In genomic region chr2:112031473-112031872, GRCh38 we compare ENCODE assay signal across 11 cellular contexts. TPM values are rescaled to one million over a fixed set of nuclear protein-coding genes. Genes with fewer than 3 reads are reported as not detected.
DNase-seq lines count a peak whose midpoint lies in the region; ATAC-seq, FAIRE-seq and TF ChIP-seq lines count a peak whose summit lies in the region.
"Had no signal": no experiment of that assay in that cellular context is flagged by ENCODE, and none has a peak within 500 bp of the region (broad histone marks: within the 10 kb centered on the region; RNA-seq: fewer than 3 reads in every experiment).

No MANE protein-coding gene starts in this region.

- no peak overlapping the region for H3K27ac Mint-ChIP-seq in CD4-positive, alpha-beta memory T cell

- H3K9me3 ChIP-seq in spleen: peaks cover 0 to 11% (median 2%) of the 10 kb centered on the region in 8 donors
- no peaks in the 10 kb centered on the region for H3K9me3 ChIP-seq in BE2C
- H3K9me3 ChIP-seq in CD4-positive, alpha-beta memory T cell (ENCODE audit: control insufficient read depth in 1 of 2, low read length in 2 of 2): no peaks in the 10 kb centered on the region

- peaks cover 0 to 12% (median 2%) of the 10 kb centered on the region in 8 donors for H3K9me3 Mint-ChIP-seq in CD4-positive, alpha-beta memory T cell

- intact Hi-C loops in spleen (cut with DNase I; ENCODE audit: low total_unique reads): no loop called here
- intact Hi-C loops in CD4-positive, alpha-beta memory T cell (cut with micrococcal nuclease): no loop called here

- H3K36me3 ChIP-seq in bronchial epithelial cell (ENCODE audit: control insufficient read depth, insufficient read depth, low read length) (no peaks in the 10 kb centered on the region), spleen (peaks cover 0 to 11% (median 0%) of the 10 kb centered on the region in 6 donors), BE2C (no peaks in the 10 kb centered on the region)
- H3K36me3 ChIP-seq in CD4-positive, alpha-beta memory T cell (ENCODE audit: insufficient read depth, low read length): no peaks in the 10 kb centered on the region

- POLR2A ChIA-PET in CD4-positive, alpha-beta memory T cell (lab: Charles Lee; ENCODE audit: partially characterized antibody): no interaction called here

- peaks cover 2% of the 10 kb centered on the region in 2 donors for H3K27me3 Mint-ChIP-seq in CD4-positive, alpha-beta memory T cell

- no peak overlapping the region for H3K4me3 Mint-ChIP-seq in CD4-positive, alpha-beta memory T cell

- no peak for FAIRE-seq in bronchial epithelial cell (lab: Jason Lieb, UNC)
- FAIRE-seq: islet of Langerhans had no signal

- CTCF ChIA-PET in CD4-positive, alpha-beta memory T cell (lab: Charles Lee; ENCODE audit: partially characterized antibody): no interaction called here

- 34 to 43% (median 41%) methylated on average over 5 of the region's 5 CpGs for WGBS in spleen, 5 donors

- H3K4me3 ChIP-seq in bronchial epithelial cell (ENCODE audit: low read depth, low read length): no peak overlapping the region
- H3K4me3 ChIP-seq in spleen: no peak overlapping the region
- no peak overlapping the region for H3K4me3 ChIP-seq in BE2C (ENCODE audit: low read depth, low read length)
- no peak overlapping the region for H3K4me3 ChIP-seq in CD4-positive, alpha-beta memory T cell (ENCODE audit: low read length in 2 of 2)

- TF ChIP-seq CTCF in bronchial epithelial cell (IDR thresholded peaks at IDR 0.05; ENCODE audit: insufficient read depth, low read length, severe bottlenecking) (no peak), spleen (IDR thresholded peaks at IDR 0.05 in 8 of 11, conservative IDR thresholded peaks at IDR 0.05 in 3 of 11) (no peak), BE2C (IDR thresholded peaks at IDR 0.05; ENCODE audit: low read depth, low read length) (no peak)

- ATAC-seq in GM21423 (IDR thresholded peaks at IDR 0.05; ENCODE audit: unreplicated experiment): no peak

- H3K27me3 ChIP-seq in bronchial epithelial cell (ENCODE audit: control insufficient read depth, insufficient read depth, low read length) (no peaks in the 10 kb centered on the region), spleen (replicated peaks in 1 of 7) (no peaks in the 10 kb centered on the region), BE2C (no peaks in the 10 kb centered on the region)
- no peaks in the 10 kb centered on the region for H3K27me3 ChIP-seq in CD4-positive, alpha-beta memory T cell (ENCODE audit: insufficient read depth, low read length)

- peak overlapping the region in 7 of 8 donors; percentile 64 to 77 (median 73) for H3K27ac ChIP-seq in spleen
- no peak overlapping the region for H3K27ac ChIP-seq in CD4-positive, alpha-beta memory T cell (ENCODE audit: low read depth, low read length)

- H3K4me1 Mint-ChIP-seq in CD4-positive, alpha-beta memory T cell: peaks cover 0 to 5% (median 2%) of the 10 kb centered on the region in 4 donors

- DNase-seq in NCI-H2227 (lab: John Stamatoyannopoulos, UW; ENCODE audit: unreplicated experiment): peak; percentile 25
- peak; percentile 22 for DNase-seq in bronchial epithelial cell (ENCODE audit: low read depth)
- peak; percentile 39 for DNase-seq in iPS-NIHi7 (ENCODE audit: extremely low spot score)
- no peak for DNase-seq in spleen
- DNase-seq in BE2C: no peak
- DNase-seq in CD4-positive, alpha-beta memory T cell: no peak
- no peak for DNase-seq in germinal center (ENCODE audit: low spot score)
- DNase-seq: NCI-H2029 treated with DMSO at 0.1 percent for 48 hours; stimulated activated CD4-positive, alpha-beta T cell treated with anti-CD3 and anti-CD28 coated beads, Interleukin-4, amount 100 ng/mL, for 4 hours had no signal

- H3K36me3 Mint-ChIP-seq in CD4-positive, alpha-beta memory T cell: no peaks in the 10 kb centered on the region

- peaks cover 0 to 45% (median 17%) of the 10 kb centered on the region in 6 donors for H3K4me1 ChIP-seq in spleen
- peaks cover 2% of the 10 kb centered on the region; the same call in 1 of the 2 replicates for H3K4me1 ChIP-seq in BE2C
- H3K4me1 ChIP-seq in CD4-positive, alpha-beta memory T cell (ENCODE audit: insufficient read depth, low read length): no peaks in the 10 kb centered on the region

- peak in 1 of 3 donors; percentile 8 for TF ChIP-seq POLR2A in spleen (IDR thresholded peaks at IDR 0.05)

RNA-seq across cellular contexts. Expression of gene TMEM87B, which starts 23.6 kb away (rescaled TPM):
- 31.4 and 37.1 TPM in 2 replicates for total RNA-seq in bronchial epithelial cell
- 10 to 100 TPM; 30.6 to 39.9 (median 35.4) TPM for total RNA-seq in spleen
- 10 to 100 TPM; 10.4 to 10.9 (median 10.8) TPM for polyA plus RNA-seq in spleen
- polyA plus RNA-seq in BE2C (2012; ENCODE audit: insufficient read depth, insufficient read length, low read depth): 0.77 TPM
- total RNA-seq in CD4-positive, alpha-beta memory T cell: 10 to 100 TPM; 28.6 to 28.7 TPM
- 10 to 100 TPM; 12.5 to 15.1 TPM for polyA plus RNA-seq in CD4-positive, alpha-beta memory T cell

Comparison
In these comparisons a context has a peak if more than half of its experiments do, and no peak if none do; other contexts are left out.
1. DNase-seq: peak in NCI-H2227 (single experiment), bronchial epithelial cell (single experiment) and iPS-NIHi7 (single experiment); none in spleen (single experiment), BE2C (single experiment), CD4-positive, alpha-beta memory T cell (0 of 5) and germinal center (single experiment).